Comparison of ENCODE assay signal across 1 cellular context in the genomic region with DNA sequence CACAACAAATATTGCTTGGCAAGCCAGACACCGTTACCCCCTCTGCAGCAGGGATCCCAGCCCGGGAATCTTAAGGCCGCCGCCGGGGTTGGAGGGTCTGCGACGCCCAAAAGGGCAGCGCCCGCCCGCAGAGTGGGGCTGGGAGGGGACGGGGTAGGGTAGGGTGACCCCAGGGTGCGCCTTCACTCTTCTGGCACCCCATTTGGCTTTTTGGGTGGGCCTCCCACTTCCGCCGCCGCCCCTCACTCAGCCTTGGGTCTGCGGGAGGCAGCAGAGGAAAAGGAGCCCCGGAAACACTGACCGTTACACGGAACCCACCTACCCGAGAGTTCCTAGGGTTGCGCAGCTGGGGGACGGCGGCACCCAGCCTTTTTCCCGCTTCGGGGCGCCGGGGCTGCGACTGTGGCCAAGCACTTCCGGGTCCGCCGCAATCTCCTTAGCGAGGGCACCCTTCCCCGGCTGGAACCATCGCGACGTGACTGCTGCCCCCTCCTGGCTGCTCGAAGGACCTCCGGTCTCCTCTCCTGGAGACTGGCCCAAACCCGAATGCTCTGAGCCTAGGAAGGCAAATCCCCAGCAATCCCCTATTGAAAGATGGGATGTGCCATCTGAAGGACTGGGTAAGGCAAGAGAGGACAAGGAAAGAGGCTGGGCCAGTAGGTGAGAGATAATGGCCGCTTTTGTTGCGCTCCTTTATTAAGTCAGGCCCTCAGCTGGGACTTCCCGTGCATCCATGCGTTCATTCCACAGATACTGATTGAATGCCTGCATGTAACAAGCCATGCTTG.
TF ChIP-seq lines count a peak whose summit lies in the region.

A gene (minus strand): TSS at position 404 of the 788 bp plus-strand sequence. CDS start 1,447 bp downstream, outside the sequence.

TF ChIP-seq in HepG2, 621 proteins besides CTCF, POLR2A, EP300 and RAD21 (continued from another document and continues in another):
- TF ChIP-seq TOPORS (CRISPR knock-in tag; IDR thresholded peaks at IDR 0.05) (0 out of 2 replicates have a peak, but pooled peaks have one; percentile 56), NFYC (CRISPR knock-in tag; IDR thresholded peaks at IDR 0.05) (no peak), FOXC1 (CRISPR knock-in tag; IDR thresholded peaks at IDR 0.05; ENCODE audit: borderline replicate concordance) (peak; percentile 67; the same call in 1 of the 2 replicates), ZMYM2 (CRISPR knock-in tag; IDR thresholded peaks at IDR 0.05) (peak; percentile 50; the same call in 1 of the 2 replicates), ATF7-NPFF (CRISPR knock-in tag; IDR thresholded peaks at IDR 0.05; ENCODE audit: low read depth) (0 out of 2 replicates have a peak, but pooled peaks have one; percentile 23), ZNF367 (CRISPR knock-in tag; IDR thresholded peaks at IDR 0.05; ENCODE audit: borderline replicate concordance) (no peak), ZNF781 (CRISPR knock-in tag; IDR thresholded peaks at IDR 0.05; ENCODE audit: borderline replicate concordance, not compliant biosample characterization) (no peak), MATR3 (CRISPR knock-in tag; IDR thresholded peaks at IDR 0.05) (no peak), NCOA2 (CRISPR knock-in tag; IDR thresholded peaks at IDR 0.05) (peak; percentile 21; the same call in 1 of the 2 replicates), ZNF12 (CRISPR knock-in tag; IDR thresholded peaks at IDR 0.05) (no peak), PRMT3 (CRISPR knock-in tag; IDR thresholded peaks at IDR 0.05; ENCODE audit: borderline replicate concordance, low read depth) (no peak), KLF6 (CRISPR knock-in tag; IDR thresholded peaks at IDR 0.05) (peak; percentile 57; the same call in 1 of the 2 replicates), ZBTB7A (CRISPR knock-in tag; IDR thresholded peaks at IDR 0.05) (0 out of 2 replicates have a peak, but pooled peaks have one; percentile 25), ZFYVE20 (CRISPR knock-in tag; IDR thresholded peaks at IDR 0.05; ENCODE audit: borderline replicate concordance, low read depth) (no peak), PLRG1 (conservative IDR thresholded peaks at IDR 0.05) (no peak), ISL2 (CRISPR knock-in tag; IDR thresholded peaks at IDR 0.05) (peak; percentile 32; the same call in 1 of the 2 replicates), ZNF33B (CRISPR knock-in tag; IDR thresholded peaks at IDR 0.05) (0 out of 2 replicates have a peak, but pooled peaks have one; percentile 72), HDAC2 (CRISPR knock-in tag; IDR thresholded peaks at IDR 0.05) (peak; percentile 78), MIER2 (CRISPR knock-in tag; IDR thresholded peaks at IDR 0.05) (0 out of 2 replicates have a peak, but pooled peaks have one; percentile 42), EZH2 (conservative IDR thresholded peaks at IDR 0.05; ENCODE audit: low read depth, low read length) (no peak), RBM22 (optimal IDR thresholded peaks at IDR 0.05; ENCODE audit: low read length) (no peak), TBP (CRISPR knock-in tag; IDR thresholded peaks at IDR 0.05) (no peak), FOXA1 (IDR thresholded peaks at IDR 0.05) (no peak), FOXA1 (CRISPR knock-in tag; IDR thresholded peaks at IDR 0.05) (no peak), MED1 (CRISPR knock-in tag; IDR thresholded peaks at IDR 0.05) (peak; percentile 60; the same call in 1 of the 2 replicates)
- TF ChIP-seq, protein P1, sequence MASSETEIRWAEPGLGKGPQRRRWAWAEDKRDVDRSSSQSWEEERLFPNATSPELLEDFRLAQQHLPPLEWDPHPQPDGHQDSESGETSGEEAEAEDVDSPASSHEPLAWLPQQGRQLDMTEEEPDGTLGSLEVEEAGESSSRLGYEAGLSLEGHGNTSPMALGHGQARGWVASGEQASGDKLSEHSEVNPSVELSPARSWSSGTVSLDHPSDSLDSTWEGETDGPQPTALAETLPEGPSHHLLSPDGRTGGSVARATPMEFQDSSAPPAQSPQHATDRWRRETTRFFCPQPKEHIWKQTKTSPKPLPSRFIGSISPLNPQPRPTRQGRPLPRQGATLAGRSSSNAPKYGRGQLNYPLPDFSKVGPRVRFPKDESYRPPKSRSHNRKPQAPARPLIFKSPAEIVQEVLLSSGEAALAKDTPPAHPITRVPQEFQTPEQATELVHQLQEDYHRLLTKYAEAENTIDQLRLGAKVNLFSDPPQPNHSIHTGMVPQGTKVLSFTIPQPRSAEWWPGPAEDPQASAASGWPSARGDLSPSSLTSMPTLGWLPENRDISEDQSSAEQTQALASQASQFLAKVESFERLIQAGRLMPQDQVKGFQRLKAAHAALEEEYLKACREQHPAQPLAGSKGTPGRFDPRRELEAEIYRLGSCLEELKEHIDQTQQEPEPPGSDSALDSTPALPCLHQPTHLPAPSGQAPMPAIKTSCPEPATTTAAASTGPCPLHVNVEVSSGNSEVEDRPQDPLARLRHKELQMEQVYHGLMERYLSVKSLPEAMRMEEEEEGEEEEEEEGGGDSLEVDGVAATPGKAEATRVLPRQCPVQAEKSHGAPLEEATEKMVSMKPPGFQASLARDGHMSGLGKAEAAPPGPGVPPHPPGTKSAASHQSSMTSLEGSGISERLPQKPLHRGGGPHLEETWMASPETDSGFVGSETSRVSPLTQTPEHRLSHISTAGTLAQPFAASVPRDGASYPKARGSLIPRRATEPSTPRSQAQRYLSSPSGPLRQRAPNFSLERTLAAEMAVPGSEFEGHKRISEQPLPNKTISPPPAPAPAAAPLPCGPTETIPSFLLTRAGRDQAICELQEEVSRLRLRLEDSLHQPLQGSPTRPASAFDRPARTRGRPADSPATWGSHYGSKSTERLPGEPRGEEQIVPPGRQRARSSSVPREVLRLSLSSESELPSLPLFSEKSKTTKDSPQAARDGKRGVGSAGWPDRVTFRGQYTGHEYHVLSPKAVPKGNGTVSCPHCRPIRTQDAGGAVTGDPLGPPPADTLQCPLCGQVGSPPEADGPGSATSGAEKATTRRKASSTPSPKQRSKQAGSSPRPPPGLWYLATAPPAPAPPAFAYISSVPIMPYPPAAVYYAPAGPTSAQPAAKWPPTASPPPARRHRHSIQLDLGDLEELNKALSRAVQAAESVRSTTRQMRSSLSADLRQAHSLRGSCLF (CRISPR knock-in tag; IDR thresholded peaks at IDR 0.05; ENCODE audit: borderline replicate concordance), result no peak
- TF ChIP-seq, protein P2, sequence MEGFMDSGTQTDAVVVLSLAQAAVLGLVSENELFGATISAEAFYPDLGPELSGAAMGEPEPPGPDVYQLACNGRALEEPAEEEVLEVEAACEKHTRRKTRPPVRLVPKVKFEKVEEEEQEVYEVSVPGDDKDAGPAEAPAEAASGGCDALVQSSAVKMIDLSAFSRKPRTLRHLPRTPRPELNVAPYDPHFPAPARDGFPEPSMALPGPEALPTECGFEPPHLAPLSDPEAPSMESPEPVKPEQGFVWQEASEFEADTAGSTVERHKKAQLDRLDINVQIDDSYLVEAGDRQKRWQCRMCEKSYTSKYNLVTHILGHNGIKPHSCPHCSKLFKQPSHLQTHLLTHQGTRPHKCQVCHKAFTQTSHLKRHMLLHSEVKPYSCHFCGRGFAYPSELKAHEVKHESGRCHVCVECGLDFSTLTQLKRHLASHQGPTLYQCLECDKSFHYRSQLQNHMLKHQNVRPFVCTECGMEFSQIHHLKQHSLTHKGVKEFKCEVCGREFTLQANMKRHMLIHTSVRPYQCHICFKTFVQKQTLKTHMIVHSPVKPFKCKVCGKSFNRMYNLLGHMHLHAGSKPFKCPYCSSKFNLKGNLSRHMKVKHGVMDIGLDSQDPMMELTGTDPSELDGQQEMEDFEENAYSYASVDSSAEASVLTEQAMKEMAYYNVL (CRISPR knock-in tag; IDR thresholded peaks at IDR 0.05; ENCODE audit: borderline replicate concordance), result no peak; the same call in 1 of the 2 replicates
- TF ChIP-seq, protein P3, sequence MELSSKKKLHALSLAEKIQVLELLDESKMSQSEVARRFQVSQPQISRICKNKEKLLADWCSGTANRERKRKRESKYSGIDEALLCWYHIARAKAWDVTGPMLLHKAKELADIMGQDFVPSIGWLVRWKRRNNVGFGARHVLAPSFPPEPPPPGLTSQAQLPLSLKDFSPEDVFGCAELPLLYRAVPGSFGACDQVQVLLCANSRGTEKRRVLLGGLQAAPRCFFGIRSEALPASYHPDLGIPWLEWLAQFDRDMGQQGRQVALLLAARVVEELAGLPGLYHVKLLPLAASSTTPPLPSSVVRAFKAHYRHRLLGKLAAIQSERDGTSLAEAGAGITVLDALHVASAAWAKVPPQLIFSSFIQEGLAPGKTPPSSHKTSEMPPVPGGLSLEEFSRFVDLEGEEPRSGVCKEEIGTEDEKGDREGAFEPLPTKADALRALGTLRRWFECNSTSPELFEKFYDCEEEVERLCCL (CRISPR knock-in tag; IDR thresholded peaks at IDR 0.05; ENCODE audit: borderline replicate concordance), result no peak
- TF ChIP-seq, protein P4, sequence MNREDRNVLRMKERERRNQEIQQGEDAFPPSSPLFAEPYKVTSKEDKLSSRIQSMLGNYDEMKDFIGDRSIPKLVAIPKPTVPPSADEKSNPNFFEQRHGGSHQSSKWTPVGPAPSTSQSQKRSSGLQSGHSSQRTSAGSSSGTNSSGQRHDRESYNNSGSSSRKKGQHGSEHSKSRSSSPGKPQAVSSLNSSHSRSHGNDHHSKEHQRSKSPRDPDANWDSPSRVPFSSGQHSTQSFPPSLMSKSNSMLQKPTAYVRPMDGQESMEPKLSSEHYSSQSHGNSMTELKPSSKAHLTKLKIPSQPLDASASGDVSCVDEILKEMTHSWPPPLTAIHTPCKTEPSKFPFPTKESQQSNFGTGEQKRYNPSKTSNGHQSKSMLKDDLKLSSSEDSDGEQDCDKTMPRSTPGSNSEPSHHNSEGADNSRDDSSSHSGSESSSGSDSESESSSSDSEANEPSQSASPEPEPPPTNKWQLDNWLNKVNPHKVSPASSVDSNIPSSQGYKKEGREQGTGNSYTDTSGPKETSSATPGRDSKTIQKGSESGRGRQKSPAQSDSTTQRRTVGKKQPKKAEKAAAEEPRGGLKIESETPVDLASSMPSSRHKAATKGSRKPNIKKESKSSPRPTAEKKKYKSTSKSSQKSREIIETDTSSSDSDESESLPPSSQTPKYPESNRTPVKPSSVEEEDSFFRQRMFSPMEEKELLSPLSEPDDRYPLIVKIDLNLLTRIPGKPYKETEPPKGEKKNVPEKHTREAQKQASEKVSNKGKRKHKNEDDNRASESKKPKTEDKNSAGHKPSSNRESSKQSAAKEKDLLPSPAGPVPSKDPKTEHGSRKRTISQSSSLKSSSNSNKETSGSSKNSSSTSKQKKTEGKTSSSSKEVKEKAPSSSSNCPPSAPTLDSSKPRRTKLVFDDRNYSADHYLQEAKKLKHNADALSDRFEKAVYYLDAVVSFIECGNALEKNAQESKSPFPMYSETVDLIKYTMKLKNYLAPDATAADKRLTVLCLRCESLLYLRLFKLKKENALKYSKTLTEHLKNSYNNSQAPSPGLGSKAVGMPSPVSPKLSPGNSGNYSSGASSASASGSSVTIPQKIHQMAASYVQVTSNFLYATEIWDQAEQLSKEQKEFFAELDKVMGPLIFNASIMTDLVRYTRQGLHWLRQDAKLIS (CRISPR knock-in tag; IDR thresholded peaks at IDR 0.05), result no peak
- TF ChIP-seq, protein P5, sequence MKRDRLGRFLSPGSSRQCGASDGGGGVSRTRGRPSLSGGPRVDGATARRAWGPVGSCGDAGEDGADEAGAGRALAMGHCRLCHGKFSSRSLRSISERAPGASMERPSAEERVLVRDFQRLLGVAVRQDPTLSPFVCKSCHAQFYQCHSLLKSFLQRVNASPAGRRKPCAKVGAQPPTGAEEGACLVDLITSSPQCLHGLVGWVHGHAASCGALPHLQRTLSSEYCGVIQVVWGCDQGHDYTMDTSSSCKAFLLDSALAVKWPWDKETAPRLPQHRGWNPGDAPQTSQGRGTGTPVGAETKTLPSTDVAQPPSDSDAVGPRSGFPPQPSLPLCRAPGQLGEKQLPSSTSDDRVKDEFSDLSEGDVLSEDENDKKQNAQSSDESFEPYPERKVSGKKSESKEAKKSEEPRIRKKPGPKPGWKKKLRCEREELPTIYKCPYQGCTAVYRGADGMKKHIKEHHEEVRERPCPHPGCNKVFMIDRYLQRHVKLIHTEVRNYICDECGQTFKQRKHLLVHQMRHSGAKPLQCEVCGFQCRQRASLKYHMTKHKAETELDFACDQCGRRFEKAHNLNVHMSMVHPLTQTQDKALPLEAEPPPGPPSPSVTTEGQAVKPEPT (CRISPR knock-in tag; IDR thresholded peaks at IDR 0.05; ENCODE audit: low read depth), result peak; percentile 42; the same call in 1 of the 2 replicates
- TF ChIP-seq, protein P6, sequence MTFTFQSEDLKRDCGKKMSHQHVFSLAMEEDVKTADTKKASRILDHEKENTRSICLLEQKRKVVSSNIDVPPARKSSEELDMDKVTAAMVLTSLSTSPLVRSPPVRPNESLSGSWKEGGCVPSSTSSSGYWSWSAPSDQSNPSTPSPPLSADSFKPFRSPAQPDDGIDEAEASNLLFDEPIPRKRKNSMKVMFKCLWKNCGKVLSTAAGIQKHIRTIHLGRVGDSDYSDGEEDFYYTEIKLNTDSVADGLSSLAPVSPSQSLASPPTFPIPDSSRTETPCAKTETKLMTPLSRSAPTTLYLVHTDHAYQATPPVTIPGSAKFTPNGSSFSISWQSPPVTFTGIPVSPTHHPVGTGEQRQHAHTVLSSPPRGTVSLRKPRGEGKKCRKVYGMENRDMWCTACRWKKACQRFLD (CRISPR knock-in tag; IDR thresholded peaks at IDR 0.05; ENCODE audit: borderline replicate concordance), result 0 out of 2 replicates have a peak, but pooled peaks have one; percentile 46
- TF ChIP-seq, protein P7, sequence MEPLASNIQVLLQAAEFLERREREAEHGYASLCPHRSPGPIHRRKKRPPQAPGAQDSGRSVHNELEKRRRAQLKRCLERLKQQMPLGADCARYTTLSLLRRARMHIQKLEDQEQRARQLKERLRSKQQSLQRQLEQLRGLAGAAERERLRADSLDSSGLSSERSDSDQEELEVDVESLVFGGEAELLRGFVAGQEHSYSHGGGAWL (CRISPR knock-in tag; IDR thresholded peaks at IDR 0.05), result 0 out of 2 replicates have a peak, but pooled peaks have one; percentile 69
- TF ChIP-seq, protein P8, sequence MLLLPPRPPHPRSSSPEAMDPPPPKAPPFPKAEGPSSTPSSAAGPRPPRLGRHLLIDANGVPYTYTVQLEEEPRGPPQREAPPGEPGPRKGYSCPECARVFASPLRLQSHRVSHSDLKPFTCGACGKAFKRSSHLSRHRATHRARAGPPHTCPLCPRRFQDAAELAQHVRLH (CRISPR knock-in tag; IDR thresholded peaks at IDR 0.05; ENCODE audit: borderline replicate concordance, low read depth), result peak; percentile 85
- TF ChIP-seq, protein P9, sequence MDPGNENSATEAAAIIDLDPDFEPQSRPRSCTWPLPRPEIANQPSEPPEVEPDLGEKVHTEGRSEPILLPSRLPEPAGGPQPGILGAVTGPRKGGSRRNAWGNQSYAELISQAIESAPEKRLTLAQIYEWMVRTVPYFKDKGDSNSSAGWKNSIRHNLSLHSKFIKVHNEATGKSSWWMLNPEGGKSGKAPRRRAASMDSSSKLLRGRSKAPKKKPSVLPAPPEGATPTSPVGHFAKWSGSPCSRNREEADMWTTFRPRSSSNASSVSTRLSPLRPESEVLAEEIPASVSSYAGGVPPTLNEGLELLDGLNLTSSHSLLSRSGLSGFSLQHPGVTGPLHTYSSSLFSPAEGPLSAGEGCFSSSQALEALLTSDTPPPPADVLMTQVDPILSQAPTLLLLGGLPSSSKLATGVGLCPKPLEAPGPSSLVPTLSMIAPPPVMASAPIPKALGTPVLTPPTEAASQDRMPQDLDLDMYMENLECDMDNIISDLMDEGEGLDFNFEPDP (CRISPR knock-in tag; conservative IDR thresholded peaks at IDR 0.05), result no peak
